10 cellular contexts compared by ENCODE assay signal in the genomic region with DNA sequence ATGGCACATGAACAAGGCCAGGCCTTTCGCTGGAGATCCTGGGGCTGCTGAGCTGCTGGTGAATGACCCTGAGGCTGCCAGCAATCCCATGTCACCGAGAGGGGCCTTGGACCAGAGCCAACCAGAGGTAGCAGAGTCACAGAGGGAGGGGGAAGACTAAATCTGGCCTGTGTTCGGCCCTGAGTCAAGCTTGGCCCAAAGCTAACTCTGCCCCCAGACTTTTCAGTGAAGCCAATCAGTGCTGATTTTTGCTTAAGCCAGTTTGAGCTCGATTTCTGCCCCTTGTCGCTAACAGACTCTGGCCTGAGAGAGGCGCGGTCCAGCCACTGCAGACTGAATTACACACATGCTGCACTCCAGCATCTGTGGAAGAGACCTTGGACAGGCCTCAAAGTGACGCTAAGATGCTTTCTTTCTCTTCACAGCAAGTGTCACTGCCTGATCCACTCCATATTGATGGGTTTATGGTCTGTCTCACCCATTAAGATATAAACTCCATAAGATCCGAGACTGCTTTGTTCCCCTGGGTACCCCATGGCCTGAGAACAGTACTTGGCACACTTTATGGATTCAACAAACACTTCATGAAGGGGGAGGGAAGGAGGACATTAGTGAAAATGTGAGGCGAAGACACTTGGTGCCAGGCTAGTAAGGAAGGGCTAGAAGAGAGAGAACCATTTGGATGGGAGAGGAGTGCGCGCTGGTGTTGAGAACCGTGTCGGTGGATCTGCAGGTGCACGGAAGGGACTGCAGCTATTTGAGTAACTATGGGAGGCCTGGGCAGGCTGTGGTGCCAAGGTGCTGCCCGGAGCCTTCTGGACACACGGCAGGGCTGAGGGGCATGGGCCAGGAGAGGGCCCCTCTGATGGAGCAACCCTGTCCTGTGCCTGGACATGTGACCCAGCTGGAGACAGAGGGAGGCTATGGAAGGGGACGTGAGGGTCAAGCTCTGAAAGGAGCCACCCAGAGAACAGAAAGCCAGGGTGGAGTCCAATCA.
A peak's percentile ranks its signal among the peaks of the same experiment; 100 is the strongest.
DNase-seq lines count a peak whose midpoint lies in the region; ATAC-seq lines count a peak whose summit lies in the region.
"Had no signal": no experiment of that assay in that cellular context is flagged by ENCODE, and none has a peak within 500 bp of the region (broad histone marks: within the 10 kb centered on the region; RNA-seq: fewer than 3 reads in every experiment).

No MANE protein-coding gene starts in this region.

- H3K27ac ChIP-seq in BLaER1 treated with 17β-estradiol and CSF1 and Interleukin-3, amounts not matched to agents 10 nM and 100 nM, result peak overlapping the region in 8 of 11 experiments; percentile 6 to 74 (median 35); a peak in 10 of 22 replicates
- peak overlapping the region; percentile 11 for H3K27ac ChIP-seq in muscle layer of duodenum (ENCODE audit: low read length)

- peak overlapping the region; percentile 76 to 96 (median 89); a peak in 20 of 22 replicates for H3K4me2 ChIP-seq in BLaER1 treated with 17β-estradiol and CSF1 and Interleukin-3, amounts not matched to agents 10 nM and 100 nM

- H3K9me3 ChIP-seq in BLaER1 treated with 17β-estradiol and CSF1 and Interleukin-3, amounts not matched to agents 10 nM and 100 nM (replicated peaks in 1 of 11), result no peaks in the 10 kb centered on the region
- no peaks in the 10 kb centered on the region for H3K9me3 ChIP-seq in muscle layer of duodenum (ENCODE audit: control insufficient read depth in 1 of 2, low read length in 2 of 2)

- H3K4me3 ChIP-seq in BLaER1 treated with 17β-estradiol and CSF1 and Interleukin-3, amounts not matched to agents 10 nM and 100 nM, result no peak overlapping the region
- H3K4me3 ChIP-seq in muscle layer of duodenum (ENCODE audit: low read depth in 1 of 2, low read length in 2 of 2), result no peak overlapping the region

- peak overlapping the region in 7 of 11 experiments; percentile 4 to 66 (median 31); a peak in 9 of 22 replicates for H3K9ac ChIP-seq in BLaER1 treated with 17β-estradiol and CSF1 and Interleukin-3, amounts not matched to agents 10 nM and 100 nM

- H3K4me1 ChIP-seq in BLaER1 treated with 17β-estradiol and CSF1 and Interleukin-3, amounts not matched to agents 10 nM and 100 nM, result peaks cover 50 to 94% (median 89%) of the 10 kb centered on the region in 10 experiments
- H3K4me1 ChIP-seq in muscle layer of duodenum (ENCODE audit: control insufficient read depth in 1 of 2, insufficient read depth in 2 of 2, low read length in 2 of 2), result peaks cover 18 to 39% of the 10 kb centered on the region in 2 donors

- peaks cover 0 to 51% (median 24%) of the 10 kb centered on the region in 11 experiments; a peak in 20 of 22 replicates for H3K36me3 ChIP-seq in BLaER1 treated with 17β-estradiol and CSF1 and Interleukin-3, amounts not matched to agents 10 nM and 100 nM
- no peaks in the 10 kb centered on the region for H3K36me3 ChIP-seq in muscle layer of duodenum (ENCODE audit: control insufficient read depth in 1 of 2, insufficient read depth in 2 of 2, low read length in 2 of 2)

- DNase-seq in NCI-H2029 treated with DMSO at 0.1 percent for 48 hours (lab: John Stamatoyannopoulos, UW), result peak; percentile 84
- peak; percentile 46 for DNase-seq in cerebellar cortex (ENCODE audit: low spot score)
- no peak for DNase-seq in GM19238 (ENCODE audit: insufficient read length, low spot score)
- no peak for DNase-seq in NCI-H1436 treated with DMSO at 0.1 percent for 48 hours (lab: John Stamatoyannopoulos, UW)
- DNase-seq: occipital lobe had no signal

- H3K27me3 ChIP-seq in BLaER1 treated with 17β-estradiol and CSF1 and Interleukin-3, amounts not matched to agents 10 nM and 100 nM, result no peaks in the 10 kb centered on the region
- H3K27me3 ChIP-seq in muscle layer of duodenum (ENCODE audit: low read depth, low read length), result no peaks in the 10 kb centered on the region

- ATAC-seq in HG03354 (IDR thresholded peaks at IDR 0.05; ENCODE audit: poor library complexity, severe bottlenecking, unreplicated experiment) (no peak), GM19395 (IDR thresholded peaks at IDR 0.05; ENCODE audit: unreplicated experiment) (no peak)
- ATAC-seq: Panc1 had no signal

- H4K20me1 ChIP-seq in BLaER1 treated with 17β-estradiol and CSF1 and Interleukin-3, amounts not matched to agents 10 nM and 100 nM, result peaks cover 86 to 100% (median 97%) of the 10 kb centered on the region in 11 experiments

Comparison
In these comparisons a context has a peak if more than half of its experiments do, and no peak if none do; other contexts are left out.
1. DNase-seq: peak in NCI-H2029 treated with DMSO at 0.1 percent for 48 hours (single experiment) and cerebellar cortex (single experiment); none in GM19238 (single experiment) and NCI-H1436 treated with DMSO at 0.1 percent for 48 hours (single experiment).